In the genomic region with DNA sequence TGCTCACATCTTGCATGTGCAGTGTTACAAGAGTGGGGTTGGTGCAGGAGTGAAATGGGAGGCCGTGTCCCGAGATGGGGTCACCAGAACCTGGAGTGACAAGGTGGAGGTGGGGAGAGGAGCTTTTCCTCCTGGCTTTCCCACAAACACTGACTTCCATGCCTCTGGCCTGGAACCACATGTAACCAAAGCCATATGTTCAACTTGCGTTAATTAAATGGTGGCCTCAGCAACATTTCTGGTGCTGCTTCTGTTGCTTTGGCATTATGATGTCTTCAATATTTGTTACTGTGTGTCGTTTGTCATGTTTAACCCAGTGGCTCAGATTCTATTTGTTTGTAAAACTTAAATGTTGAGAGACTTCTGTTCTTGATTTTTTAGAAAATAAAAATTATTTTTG, we compare ENCODE assay signal across 1 cellular context.
TF ChIP-seq lines count a peak whose summit lies in the region.

No MANE protein-coding gene starts in this region.

TF ChIP-seq in SK-N-SH, 30 proteins besides CTCF, POLR2A, EP300 and RAD21 (continued from another document):
- peak; percentile 97 for TF ChIP-seq RCOR1 (IDR thresholded peaks at IDR 0.05; ENCODE audit: low read length)
- TF ChIP-seq, protein P1, sequence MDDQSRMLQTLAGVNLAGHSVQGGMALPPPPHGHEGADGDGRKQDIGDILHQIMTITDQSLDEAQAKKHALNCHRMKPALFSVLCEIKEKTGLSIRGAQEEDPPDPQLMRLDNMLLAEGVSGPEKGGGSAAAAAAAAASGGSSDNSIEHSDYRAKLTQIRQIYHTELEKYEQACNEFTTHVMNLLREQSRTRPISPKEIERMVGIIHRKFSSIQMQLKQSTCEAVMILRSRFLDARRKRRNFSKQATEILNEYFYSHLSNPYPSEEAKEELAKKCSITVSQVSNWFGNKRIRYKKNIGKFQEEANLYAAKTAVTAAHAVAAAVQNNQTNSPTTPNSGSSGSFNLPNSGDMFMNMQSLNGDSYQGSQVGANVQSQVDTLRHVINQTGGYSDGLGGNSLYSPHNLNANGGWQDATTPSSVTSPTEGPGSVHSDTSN (IDR thresholded peaks at IDR 0.05): no peak
- TF ChIP-seq, protein P2, sequence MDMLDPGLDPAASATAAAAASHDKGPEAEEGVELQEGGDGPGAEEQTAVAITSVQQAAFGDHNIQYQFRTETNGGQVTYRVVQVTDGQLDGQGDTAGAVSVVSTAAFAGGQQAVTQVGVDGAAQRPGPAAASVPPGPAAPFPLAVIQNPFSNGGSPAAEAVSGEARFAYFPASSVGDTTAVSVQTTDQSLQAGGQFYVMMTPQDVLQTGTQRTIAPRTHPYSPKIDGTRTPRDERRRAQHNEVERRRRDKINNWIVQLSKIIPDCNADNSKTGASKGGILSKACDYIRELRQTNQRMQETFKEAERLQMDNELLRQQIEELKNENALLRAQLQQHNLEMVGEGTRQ (IDR thresholded peaks at IDR 0.05; ENCODE audit: borderline replicate concordance, low read depth, low read length): no peak
- no peak for TF ChIP-seq FOXM1 (IDR thresholded peaks at IDR 0.05; ENCODE audit: low read depth)
- TF ChIP-seq CHD2 (IDR thresholded peaks at IDR 0.05; ENCODE audit: low read length, partially characterized antibody): peak; percentile 79
- no peak for TF ChIP-seq NRF1 (IDR thresholded peaks at IDR 0.05; ENCODE audit: low read depth, low read length)
TF ChIP-seq in SK-N-SH: peak in this region for 6.
